In the genomic region with DNA sequence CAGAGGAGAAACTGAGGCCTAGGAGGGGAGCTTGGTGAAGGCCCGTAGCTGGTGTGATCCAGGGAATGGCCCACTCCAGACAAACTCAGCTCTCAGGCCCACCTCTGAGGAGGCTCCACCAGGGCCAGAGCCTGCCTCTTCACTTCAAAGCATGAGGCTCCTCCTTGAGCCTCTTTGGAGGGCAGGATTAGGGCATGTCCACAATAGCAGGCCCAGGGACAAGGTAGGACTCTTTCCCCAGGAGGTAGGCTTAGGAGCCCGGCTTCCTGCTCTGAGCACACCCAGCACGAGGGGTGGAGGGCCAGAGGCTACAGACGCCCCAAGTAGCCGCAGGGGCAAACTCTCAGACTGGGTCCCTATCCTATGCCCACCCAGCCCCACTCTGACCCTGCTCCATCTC, we compare ENCODE assay signal across 17 cellular contexts.
A peak's percentile ranks its signal among the peaks of the same experiment; 100 is the strongest.
DNase-seq lines count a peak whose midpoint lies in the region; ATAC-seq and TF ChIP-seq lines count a peak whose summit lies in the region.
"Had no signal": no experiment of that assay in that cellular context is flagged by ENCODE, and none has a peak within 500 bp of the region (broad histone marks: within the 10 kb centered on the region; RNA-seq: fewer than 3 reads in every experiment).

No MANE protein-coding gene starts in this region.

- H3K27me3 Mint-ChIP-seq in H9 (ENCODE audit: low read depth), result peaks cover 11% of the 10 kb centered on the region
- H3K27me3 Mint-ChIP-seq in activated CD8-positive, alpha-beta memory T cell treated with anti-CD3 and anti-CD28 coated beads, Interleukin-2, amount 10 ng/mL, durations not matched to agents 7 days and 5 days, result no peaks in the 10 kb centered on the region

- no peak overlapping the region for H2AK5ac ChIP-seq in H9 (ENCODE audit: insufficient read length, low read length)

- ATAC-seq in activated CD8-positive, alpha-beta memory T cell treated with anti-CD3 and anti-CD28 coated beads, Interleukin-2, amount 10 ng/mL, durations not matched to agents 7 days and 5 days, result no peak
- no peak for ATAC-seq in sciatic nerve
- ATAC-seq in HG03159 (IDR thresholded peaks at IDR 0.05; ENCODE audit: unreplicated experiment), result no peak
- ATAC-seq: Right ventricle myocardium inferior had no signal

- no peak overlapping the region for H2BK15ac ChIP-seq in H9 (ENCODE audit: low read depth, low read length)

- no peak overlapping the region for H3K27ac ChIP-seq in H9 (ENCODE audit: insufficient read length, low read depth, low read length)

- peaks cover 0 to 2% of the 10 kb centered on the region in 2 experiments; a peak in 1 of 5 replicates for H3K9me3 Mint-ChIP-seq in H9
- H3K9me3 Mint-ChIP-seq in activated CD8-positive, alpha-beta memory T cell treated with anti-CD3 and anti-CD28 coated beads, Interleukin-2, amount 10 ng/mL, durations not matched to agents 7 days and 5 days (ENCODE audit: low read depth), result no peaks in the 10 kb centered on the region
- H3K9me3 Mint-ChIP-seq: CD4-positive, alpha-beta memory T cell had no signal

- H3K14ac ChIP-seq in H9 (ENCODE audit: insufficient read depth, low read length), result no peak overlapping the region

- intact Hi-C loops in sciatic nerve (cut with DNase I), result no loop called here

- no peak overlapping the region for H3T11ph ChIP-seq in H9 (ENCODE audit: low read length)

- TF ChIP-seq CTCF in H9 (conservative IDR thresholded peaks at IDR 0.05), result no peak
- no peak for TF ChIP-seq CTCF in GM13977 (IDR thresholded peaks at IDR 0.05; ENCODE audit: extremely low read depth, insufficient read depth, missing control alignments)

- no peak overlapping the region for H3K4me3 Mint-ChIP-seq in H9
- no peak overlapping the region for H3K4me3 Mint-ChIP-seq in activated CD8-positive, alpha-beta memory T cell treated with anti-CD3 and anti-CD28 coated beads, Interleukin-2, amount 10 ng/mL, durations not matched to agents 7 days and 5 days
- H3K4me3 Mint-ChIP-seq: B cell; CD4-positive, alpha-beta memory T cell had no signal

- no peak overlapping the region for H2AFZ ChIP-seq in H9 (ENCODE audit: low read length)

- H3K79me1 ChIP-seq in H9 (ENCODE audit: insufficient read depth, low read depth, low read length, poor library complexity, severe bottlenecking), result no peaks in the 10 kb centered on the region

- H4K20me1 ChIP-seq in H9 (ENCODE audit: control insufficient read depth, insufficient read depth, insufficient read length), result peaks cover 2% of the 10 kb centered on the region

- H2BK5ac ChIP-seq in H9 (ENCODE audit: insufficient read length, low read length), result no peak overlapping the region

- no peak overlapping the region for H2BK120ac ChIP-seq in H9 (ENCODE audit: low read depth, low read length, poor library complexity, severe bottlenecking)

- H3K36me3 Mint-ChIP-seq in H9 (ENCODE audit: insufficient read depth in 1 of 3, low read depth in 3 of 3), result no peaks in the 10 kb centered on the region
- H3K36me3 Mint-ChIP-seq in activated CD8-positive, alpha-beta memory T cell treated with anti-CD3 and anti-CD28 coated beads, Interleukin-2, amount 10 ng/mL, durations not matched to agents 7 days and 5 days, result no peaks in the 10 kb centered on the region
- H3K36me3 Mint-ChIP-seq: CD4-positive, alpha-beta memory T cell had no signal

- peak; percentile 19 for DNase-seq in H9
- DNase-seq in activated CD8-positive, alpha-beta memory T cell treated with anti-CD3 and anti-CD28 coated beads, Interleukin-2, amount 10 ng/mL, durations not matched to agents 7 days and 5 days, result peak; percentile 11
- DNase-seq in islet precursor cell, result peak; percentile 36
- DNase-seq in sciatic nerve (ENCODE audit: low spot score), result peak; percentile 35
- DNase-seq in GM13977 (ENCODE audit: low spot score), result no peak
- DNase-seq in HK-2 (ENCODE audit: unreplicated experiment), result no peak
- DNase-seq in activated CD4-positive, CD25-positive, alpha-beta regulatory T cell (lab: John Stamatoyannopoulos, UW), result no peak
- DNase-seq: ACHN; CD4-positive, alpha-beta memory T cell; DMS79 treated with DMSO at 0.1 percent for 48 hours; GDM1; NCI-H1092; NCI-H226; NCI-H748 treated with DMSO at 0.1 percent for 48 hours had no signal

- no peaks in the 10 kb centered on the region for H3K27me3 ChIP-seq in H9 (ENCODE audit: insufficient read depth, low read length)

- no peak overlapping the region for H3K23ac ChIP-seq in H9 (ENCODE audit: insufficient read length, low read depth, low read length)

- in situ Hi-C loops in GM13977 (cut with MboI; ENCODE audit: low pct_unique_long_range_greater_than_20kb, low sequenced_read_pairs, unreplicated experiment), result no loop called here

- no peaks in the 10 kb centered on the region for H3K23me2 ChIP-seq in H9 (ENCODE audit: insufficient read length, low read depth, low read length, poor library complexity, severe bottlenecking)

- H3K56ac ChIP-seq in H9 (ENCODE audit: insufficient read length, low read depth, low read length), result no peak overlapping the region

- no peak overlapping the region for H4K5ac ChIP-seq in H9 (ENCODE audit: insufficient read length, low read depth, low read length)

- no peaks in the 10 kb centered on the region for H3K79me2 ChIP-seq in H9 (ENCODE audit: insufficient read depth, low read length)

- H4K8ac ChIP-seq in H9 (replicated peaks; ENCODE audit: insufficient read length, low read depth, low read length), result no peak overlapping the region

- H3K4me2 ChIP-seq in H9 (ENCODE audit: insufficient read depth, insufficient read length, low read length), result no peak overlapping the region

- H4K91ac ChIP-seq in H9 (ENCODE audit: insufficient read length, low read depth, low read length), result no peak overlapping the region

- no peak overlapping the region for H2BK12ac ChIP-seq in H9 (ENCODE audit: insufficient read length, low read depth, low read length)

- H2BK20ac ChIP-seq in H9 (ENCODE audit: low read depth, low read length, poor library complexity, severe bottlenecking), result no peak overlapping the region

- CTCF ChIA-PET in activated CD8-positive, alpha-beta memory T cell treated with anti-CD3 and anti-CD28 coated beads, Interleukin-2, amount 10 ng/mL, durations not matched to agents 7 days and 5 days (lab: Charles Lee), result no interaction called here

- H3K4ac ChIP-seq in H9 (ENCODE audit: low read depth, low read length), result no peak overlapping the region

- no peaks in the 10 kb centered on the region for H3K9me3 ChIP-seq in H9 (ENCODE audit: control insufficient read depth, low read depth, low read length)

- no peak overlapping the region for H3K27ac Mint-ChIP-seq in H9
- no peak overlapping the region for H3K27ac Mint-ChIP-seq in activated CD8-positive, alpha-beta memory T cell treated with anti-CD3 and anti-CD28 coated beads, Interleukin-2, amount 10 ng/mL, durations not matched to agents 7 days and 5 days
- H3K27ac Mint-ChIP-seq: B cell had no signal

- peaks cover 28 to 34% of the 10 kb centered on the region in 2 experiments for H3K4me1 Mint-ChIP-seq in H9
- no peaks in the 10 kb centered on the region for H3K4me1 Mint-ChIP-seq in activated CD8-positive, alpha-beta memory T cell treated with anti-CD3 and anti-CD28 coated beads, Interleukin-2, amount 10 ng/mL, durations not matched to agents 7 days and 5 days
- H3K4me1 Mint-ChIP-seq: B cell; CD4-positive, alpha-beta memory T cell had no signal

- no peak overlapping the region for H3K18ac ChIP-seq in H9 (ENCODE audit: insufficient read length, low read depth, low read length)

- no peaks in the 10 kb centered on the region for H3K4me1 ChIP-seq in H9 (ENCODE audit: insufficient read depth, low read length)

- H3K9ac ChIP-seq in H9 (ENCODE audit: extremely low read depth, insufficient read length, low read length), result no peak overlapping the region

- WGBS in H9 (ENCODE audit: extremely low coverage, insufficient read length, low lambda C conversion rate), result no CpG with 5 or more reads among the region's 5 CpGs

Comparison
In these comparisons a context has a peak if more than half of its experiments do, and no peak if none do; other contexts are left out.
1. DNase-seq: peak in H9 (single experiment), activated CD8-positive, alpha-beta memory T cell treated with anti-CD3 and anti-CD28 coated beads, Interleukin-2, amount 10 ng/mL, durations not matched to agents 7 days and 5 days (single experiment), islet precursor cell (single experiment) and sciatic nerve (single experiment); none in GM13977 (single experiment), HK-2 (single experiment) and activated CD4-positive, CD25-positive, alpha-beta regulatory T cell (0 of 4).